ENCODE assay signal across 1 cellular context in the genomic region with DNA sequence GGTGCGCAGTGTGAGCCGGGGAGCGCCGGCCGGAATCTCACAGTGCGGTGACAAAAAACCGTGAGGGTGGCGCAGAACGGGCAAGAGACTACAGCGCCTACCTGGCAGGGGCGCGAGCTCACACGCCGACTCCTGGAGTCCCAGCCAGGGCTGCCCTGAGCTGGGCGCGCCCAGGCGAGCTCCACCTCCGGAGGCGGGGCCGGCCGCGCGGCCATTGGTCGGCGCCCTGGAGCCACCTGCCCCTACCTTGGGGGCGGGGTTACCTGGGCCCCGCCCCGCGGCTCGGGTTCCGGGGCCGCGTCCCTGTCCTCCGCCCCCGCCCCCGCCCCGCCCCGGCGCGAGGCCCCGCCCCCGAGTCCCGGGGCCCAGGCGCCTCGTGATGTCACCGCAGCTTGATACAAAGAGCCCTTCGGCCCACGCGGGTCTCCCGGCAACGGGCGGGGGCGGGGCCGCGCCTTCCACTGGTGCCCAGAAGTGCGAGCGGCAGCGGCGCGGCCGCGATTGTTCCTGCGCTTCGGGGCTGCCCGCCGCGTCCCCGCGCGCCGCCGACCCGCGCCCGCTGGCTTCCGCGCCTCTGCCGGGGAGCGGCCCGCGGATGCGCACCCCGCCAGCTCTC.
TF ChIP-seq lines count a peak whose summit lies in the region.

No MANE protein-coding gene starts in this region.

TF ChIP-seq in HepG2, 621 proteins besides CTCF, POLR2A, EP300 and RAD21 (continued from another document and continues in another):
- TF ChIP-seq, protein P1, sequence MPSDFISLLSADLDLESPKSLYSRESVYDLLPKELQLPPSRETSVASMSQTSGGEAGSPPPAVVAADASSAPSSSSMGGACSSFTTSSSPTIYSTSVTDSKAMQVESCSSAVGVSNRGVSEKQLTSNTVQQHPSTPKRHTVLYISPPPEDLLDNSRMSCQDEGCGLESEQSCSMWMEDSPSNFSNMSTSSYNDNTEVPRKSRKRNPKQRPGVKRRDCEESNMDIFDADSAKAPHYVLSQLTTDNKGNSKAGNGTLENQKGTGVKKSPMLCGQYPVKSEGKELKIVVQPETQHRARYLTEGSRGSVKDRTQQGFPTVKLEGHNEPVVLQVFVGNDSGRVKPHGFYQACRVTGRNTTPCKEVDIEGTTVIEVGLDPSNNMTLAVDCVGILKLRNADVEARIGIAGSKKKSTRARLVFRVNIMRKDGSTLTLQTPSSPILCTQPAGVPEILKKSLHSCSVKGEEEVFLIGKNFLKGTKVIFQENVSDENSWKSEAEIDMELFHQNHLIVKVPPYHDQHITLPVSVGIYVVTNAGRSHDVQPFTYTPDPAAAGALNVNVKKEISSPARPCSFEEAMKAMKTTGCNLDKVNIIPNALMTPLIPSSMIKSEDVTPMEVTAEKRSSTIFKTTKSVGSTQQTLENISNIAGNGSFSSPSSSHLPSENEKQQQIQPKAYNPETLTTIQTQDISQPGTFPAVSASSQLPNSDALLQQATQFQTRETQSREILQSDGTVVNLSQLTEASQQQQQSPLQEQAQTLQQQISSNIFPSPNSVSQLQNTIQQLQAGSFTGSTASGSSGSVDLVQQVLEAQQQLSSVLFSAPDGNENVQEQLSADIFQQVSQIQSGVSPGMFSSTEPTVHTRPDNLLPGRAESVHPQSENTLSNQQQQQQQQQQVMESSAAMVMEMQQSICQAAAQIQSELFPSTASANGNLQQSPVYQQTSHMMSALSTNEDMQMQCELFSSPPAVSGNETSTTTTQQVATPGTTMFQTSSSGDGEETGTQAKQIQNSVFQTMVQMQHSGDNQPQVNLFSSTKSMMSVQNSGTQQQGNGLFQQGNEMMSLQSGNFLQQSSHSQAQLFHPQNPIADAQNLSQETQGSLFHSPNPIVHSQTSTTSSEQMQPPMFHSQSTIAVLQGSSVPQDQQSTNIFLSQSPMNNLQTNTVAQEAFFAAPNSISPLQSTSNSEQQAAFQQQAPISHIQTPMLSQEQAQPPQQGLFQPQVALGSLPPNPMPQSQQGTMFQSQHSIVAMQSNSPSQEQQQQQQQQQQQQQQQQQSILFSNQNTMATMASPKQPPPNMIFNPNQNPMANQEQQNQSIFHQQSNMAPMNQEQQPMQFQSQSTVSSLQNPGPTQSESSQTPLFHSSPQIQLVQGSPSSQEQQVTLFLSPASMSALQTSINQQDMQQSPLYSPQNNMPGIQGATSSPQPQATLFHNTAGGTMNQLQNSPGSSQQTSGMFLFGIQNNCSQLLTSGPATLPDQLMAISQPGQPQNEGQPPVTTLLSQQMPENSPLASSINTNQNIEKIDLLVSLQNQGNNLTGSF (CRISPR knock-in tag; IDR thresholded peaks at IDR 0.05) = no peak
- TF ChIP-seq CHD2 (IDR thresholded peaks at IDR 0.05; ENCODE audit: low read depth, low read length) (no peak), SMAD3 (CRISPR knock-in tag; IDR thresholded peaks at IDR 0.05) (no peak), ZBTB3 (CRISPR knock-in tag; IDR thresholded peaks at IDR 0.05; ENCODE audit: borderline replicate concordance, low read depth) (no peak), KLF12 (CRISPR knock-in tag; IDR thresholded peaks at IDR 0.05; ENCODE audit: borderline replicate concordance) (no peak), ZNF878 (CRISPR knock-in tag; IDR thresholded peaks at IDR 0.05) (no peak), ZSCAN21 (CRISPR knock-in tag; IDR thresholded peaks at IDR 0.05; ENCODE audit: borderline replicate concordance) (no peak; the same call in 1 of the 2 replicates), ZNF101 (CRISPR knock-in tag; IDR thresholded peaks at IDR 0.05; ENCODE audit: borderline replicate concordance, low read depth) (no peak), ZFP41 (CRISPR knock-in tag; IDR thresholded peaks at IDR 0.05; ENCODE audit: borderline replicate concordance) (no peak), GFI1 (CRISPR knock-in tag; IDR thresholded peaks at IDR 0.05; ENCODE audit: borderline replicate concordance) (no peak), ETV5 (CRISPR knock-in tag; IDR thresholded peaks at IDR 0.05; ENCODE audit: borderline replicate concordance) (no peak), ZNF570 (CRISPR knock-in tag; IDR thresholded peaks at IDR 0.05; ENCODE audit: borderline replicate concordance) (no peak), ZNF136 (CRISPR knock-in tag; IDR thresholded peaks at IDR 0.05; ENCODE audit: low read depth) (0 out of 2 replicates have a peak, but pooled peaks have one; percentile 36), NFE2 (CRISPR knock-in tag; IDR thresholded peaks at IDR 0.05) (no peak), PCBP2 (optimal IDR thresholded peaks at IDR 0.05; ENCODE audit: low read depth, low read length, poor library complexity, severe bottlenecking) (no peak), ZNF891 (CRISPR knock-in tag; IDR thresholded peaks at IDR 0.05) (0 out of 2 replicates have a peak, but pooled peaks have one; percentile 32), SMYD3 (CRISPR knock-in tag; IDR thresholded peaks at IDR 0.05) (no peak), ATM (IDR thresholded peaks at IDR 0.05; ENCODE audit: borderline replicate concordance) (no peak), TSC22D2 (CRISPR knock-in tag; IDR thresholded peaks at IDR 0.05; ENCODE audit: borderline replicate concordance) (no peak)
- TF ChIP-seq, protein P2, sequence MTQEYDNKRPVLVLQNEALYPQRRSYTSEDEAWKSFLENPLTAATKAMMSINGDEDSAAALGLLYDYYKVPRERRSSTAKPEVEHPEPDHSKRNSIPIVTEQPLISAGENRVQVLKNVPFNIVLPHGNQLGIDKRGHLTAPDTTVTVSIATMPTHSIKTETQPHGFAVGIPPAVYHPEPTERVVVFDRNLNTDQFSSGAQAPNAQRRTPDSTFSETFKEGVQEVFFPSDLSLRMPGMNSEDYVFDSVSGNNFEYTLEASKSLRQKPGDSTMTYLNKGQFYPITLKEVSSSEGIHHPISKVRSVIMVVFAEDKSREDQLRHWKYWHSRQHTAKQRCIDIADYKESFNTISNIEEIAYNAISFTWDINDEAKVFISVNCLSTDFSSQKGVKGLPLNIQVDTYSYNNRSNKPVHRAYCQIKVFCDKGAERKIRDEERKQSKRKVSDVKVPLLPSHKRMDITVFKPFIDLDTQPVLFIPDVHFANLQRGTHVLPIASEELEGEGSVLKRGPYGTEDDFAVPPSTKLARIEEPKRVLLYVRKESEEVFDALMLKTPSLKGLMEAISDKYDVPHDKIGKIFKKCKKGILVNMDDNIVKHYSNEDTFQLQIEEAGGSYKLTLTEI (CRISPR knock-in tag; conservative IDR thresholded peaks at IDR 0.05) = no peak
- TF ChIP-seq, protein P3, sequence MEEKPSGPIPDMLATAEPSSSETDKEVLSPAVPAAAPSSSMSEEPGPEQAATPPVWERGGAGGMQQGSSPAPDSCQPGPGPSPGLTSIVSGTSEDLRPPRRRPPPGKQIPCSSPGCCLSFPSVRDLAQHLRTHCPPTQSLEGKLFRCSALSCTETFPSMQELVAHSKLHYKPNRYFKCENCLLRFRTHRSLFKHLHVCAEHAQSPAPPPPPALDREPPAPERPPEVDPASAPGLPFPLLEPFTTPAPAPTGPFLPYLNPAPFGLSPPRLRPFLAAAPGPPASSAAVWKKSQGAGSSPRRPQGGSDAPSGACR (CRISPR knock-in tag; IDR thresholded peaks at IDR 0.05) = no peak
- TF ChIP-seq, protein P4, sequence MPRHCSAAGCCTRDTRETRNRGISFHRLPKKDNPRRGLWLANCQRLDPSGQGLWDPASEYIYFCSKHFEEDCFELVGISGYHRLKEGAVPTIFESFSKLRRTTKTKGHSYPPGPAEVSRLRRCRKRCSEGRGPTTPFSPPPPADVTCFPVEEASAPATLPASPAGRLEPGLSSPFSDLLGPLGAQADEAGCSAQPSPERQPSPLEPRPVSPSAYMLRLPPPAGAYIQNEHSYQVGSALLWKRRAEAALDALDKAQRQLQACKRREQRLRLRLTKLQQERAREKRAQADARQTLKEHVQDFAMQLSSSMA (CRISPR knock-in tag; IDR thresholded peaks at IDR 0.05) = no peak
- TF ChIP-seq, protein P5, sequence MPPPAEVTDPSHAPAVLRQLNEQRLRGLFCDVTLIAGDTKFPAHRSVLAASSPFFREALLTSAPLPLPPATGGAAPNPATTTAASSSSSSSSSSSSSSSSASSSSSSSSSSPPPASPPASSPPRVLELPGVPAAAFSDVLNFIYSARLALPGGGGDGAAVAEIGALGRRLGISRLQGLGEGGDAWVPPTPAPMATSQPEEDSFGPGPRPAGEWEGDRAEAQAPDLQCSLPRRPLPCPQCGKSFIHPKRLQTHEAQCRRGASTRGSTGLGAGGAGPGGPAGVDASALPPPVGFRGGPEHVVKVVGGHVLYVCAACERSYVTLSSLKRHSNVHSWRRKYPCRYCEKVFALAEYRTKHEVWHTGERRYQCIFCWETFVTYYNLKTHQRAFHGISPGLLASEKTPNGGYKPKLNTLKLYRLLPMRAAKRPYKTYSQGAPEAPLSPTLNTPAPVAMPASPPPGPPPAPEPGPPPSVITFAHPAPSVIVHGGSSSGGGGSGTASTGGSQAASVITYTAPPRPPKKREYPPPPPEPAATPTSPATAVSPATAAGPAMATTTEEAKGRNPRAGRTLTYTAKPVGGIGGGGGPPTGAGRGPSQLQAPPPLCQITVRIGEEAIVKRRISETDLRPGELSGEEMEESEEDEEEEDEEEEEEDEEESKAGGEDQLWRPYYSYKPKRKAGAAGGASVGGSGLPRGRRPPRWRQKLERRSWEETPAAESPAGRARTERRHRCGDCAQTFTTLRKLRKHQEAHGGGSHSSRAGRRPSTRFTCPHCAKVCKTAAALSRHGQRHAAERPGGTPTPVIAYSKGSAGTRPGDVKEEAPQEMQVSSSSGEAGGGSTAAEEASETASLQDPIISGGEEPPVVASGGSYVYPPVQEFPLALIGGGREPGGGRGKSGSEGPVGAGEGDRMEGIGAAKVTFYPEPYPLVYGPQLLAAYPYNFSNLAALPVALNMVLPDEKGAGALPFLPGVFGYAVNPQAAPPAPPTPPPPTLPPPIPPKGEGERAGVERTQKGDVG (CRISPR knock-in tag; IDR thresholded peaks at IDR 0.05; ENCODE audit: borderline replicate concordance) = no peak
- TF ChIP-seq, protein P6, sequence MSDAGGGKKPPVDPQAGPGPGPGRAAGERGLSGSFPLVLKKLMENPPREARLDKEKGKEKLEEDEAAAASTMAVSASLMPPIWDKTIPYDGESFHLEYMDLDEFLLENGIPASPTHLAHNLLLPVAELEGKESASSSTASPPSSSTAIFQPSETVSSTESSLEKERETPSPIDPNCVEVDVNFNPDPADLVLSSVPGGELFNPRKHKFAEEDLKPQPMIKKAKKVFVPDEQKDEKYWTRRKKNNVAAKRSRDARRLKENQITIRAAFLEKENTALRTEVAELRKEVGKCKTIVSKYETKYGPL (CRISPR knock-in tag; IDR thresholded peaks at IDR 0.05) = no peak
- TF ChIP-seq, protein P7, sequence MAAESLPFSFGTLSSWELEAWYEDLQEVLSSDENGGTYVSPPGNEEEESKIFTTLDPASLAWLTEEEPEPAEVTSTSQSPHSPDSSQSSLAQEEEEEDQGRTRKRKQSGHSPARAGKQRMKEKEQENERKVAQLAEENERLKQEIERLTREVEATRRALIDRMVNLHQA (CRISPR knock-in tag; IDR thresholded peaks at IDR 0.05) = no peak
- TF ChIP-seq, protein P8, sequence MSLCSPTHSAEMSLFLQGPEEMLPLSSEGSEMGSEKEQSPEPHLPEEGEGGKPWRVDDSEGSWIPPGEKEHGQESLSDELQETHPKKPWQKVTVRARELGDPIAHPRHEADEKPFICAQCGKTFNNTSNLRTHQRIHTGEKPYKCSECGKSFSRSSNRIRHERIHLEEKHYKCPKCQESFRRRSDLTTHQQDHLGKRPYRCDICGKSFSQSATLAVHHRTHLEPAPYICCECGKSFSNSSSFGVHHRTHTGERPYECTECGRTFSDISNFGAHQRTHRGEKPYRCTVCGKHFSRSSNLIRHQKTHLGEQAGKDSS (CRISPR knock-in tag; IDR thresholded peaks at IDR 0.05; ENCODE audit: borderline replicate concordance, low read depth) = peak; percentile 38; the same call in 1 of the 2 replicates
- TF ChIP-seq, protein P9, sequence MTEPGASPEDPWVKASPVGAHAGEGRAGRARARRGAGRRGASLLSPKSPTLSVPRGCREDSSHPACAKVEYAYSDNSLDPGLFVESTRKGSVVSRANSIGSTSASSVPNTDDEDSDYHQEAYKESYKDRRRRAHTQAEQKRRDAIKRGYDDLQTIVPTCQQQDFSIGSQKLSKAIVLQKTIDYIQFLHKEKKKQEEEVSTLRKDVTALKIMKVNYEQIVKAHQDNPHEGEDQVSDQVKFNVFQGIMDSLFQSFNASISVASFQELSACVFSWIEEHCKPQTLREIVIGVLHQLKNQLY (CRISPR knock-in tag; IDR thresholded peaks at IDR 0.05) = no peak
- TF ChIP-seq, protein P10, sequence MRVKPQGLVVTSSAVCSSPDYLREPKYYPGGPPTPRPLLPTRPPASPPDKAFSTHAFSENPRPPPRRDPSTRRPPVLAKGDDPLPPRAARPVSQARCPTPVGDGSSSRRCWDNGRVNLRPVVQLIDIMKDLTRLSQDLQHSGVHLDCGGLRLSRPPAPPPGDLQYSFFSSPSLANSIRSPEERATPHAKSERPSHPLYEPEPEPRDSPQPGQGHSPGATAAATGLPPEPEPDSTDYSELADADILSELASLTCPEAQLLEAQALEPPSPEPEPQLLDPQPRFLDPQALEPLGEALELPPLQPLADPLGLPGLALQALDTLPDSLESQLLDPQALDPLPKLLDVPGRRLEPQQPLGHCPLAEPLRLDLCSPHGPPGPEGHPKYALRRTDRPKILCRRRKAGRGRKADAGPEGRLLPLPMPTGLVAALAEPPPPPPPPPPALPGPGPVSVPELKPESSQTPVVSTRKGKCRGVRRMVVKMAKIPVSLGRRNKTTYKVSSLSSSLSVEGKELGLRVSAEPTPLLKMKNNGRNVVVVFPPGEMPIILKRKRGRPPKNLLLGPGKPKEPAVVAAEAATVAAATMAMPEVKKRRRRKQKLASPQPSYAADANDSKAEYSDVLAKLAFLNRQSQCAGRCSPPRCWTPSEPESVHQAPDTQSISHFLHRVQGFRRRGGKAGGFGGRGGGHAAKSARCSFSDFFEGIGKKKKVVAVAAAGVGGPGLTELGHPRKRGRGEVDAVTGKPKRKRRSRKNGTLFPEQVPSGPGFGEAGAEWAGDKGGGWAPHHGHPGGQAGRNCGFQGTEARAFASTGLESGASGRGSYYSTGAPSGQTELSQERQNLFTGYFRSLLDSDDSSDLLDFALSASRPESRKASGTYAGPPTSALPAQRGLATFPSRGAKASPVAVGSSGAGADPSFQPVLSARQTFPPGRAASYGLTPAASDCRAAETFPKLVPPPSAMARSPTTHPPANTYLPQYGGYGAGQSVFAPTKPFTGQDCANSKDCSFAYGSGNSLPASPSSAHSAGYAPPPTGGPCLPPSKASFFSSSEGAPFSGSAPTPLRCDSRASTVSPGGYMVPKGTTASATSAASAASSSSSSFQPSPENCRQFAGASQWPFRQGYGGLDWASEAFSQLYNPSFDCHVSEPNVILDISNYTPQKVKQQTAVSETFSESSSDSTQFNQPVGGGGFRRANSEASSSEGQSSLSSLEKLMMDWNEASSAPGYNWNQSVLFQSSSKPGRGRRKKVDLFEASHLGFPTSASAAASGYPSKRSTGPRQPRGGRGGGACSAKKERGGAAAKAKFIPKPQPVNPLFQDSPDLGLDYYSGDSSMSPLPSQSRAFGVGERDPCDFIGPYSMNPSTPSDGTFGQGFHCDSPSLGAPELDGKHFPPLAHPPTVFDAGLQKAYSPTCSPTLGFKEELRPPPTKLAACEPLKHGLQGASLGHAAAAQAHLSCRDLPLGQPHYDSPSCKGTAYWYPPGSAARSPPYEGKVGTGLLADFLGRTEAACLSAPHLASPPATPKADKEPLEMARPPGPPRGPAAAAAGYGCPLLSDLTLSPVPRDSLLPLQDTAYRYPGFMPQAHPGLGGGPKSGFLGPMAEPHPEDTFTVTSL (CRISPR knock-in tag; IDR thresholded peaks at IDR 0.05; ENCODE audit: borderline replicate concordance) = no peak
